Comparison of ENCODE assay signal across 8 cellular contexts in genomic region chr17:42609182-42609813, GRCh38. TPM values are rescaled to one million over a fixed set of nuclear protein-coding genes. Genes with fewer than 3 reads are reported as not detected.
DNase-seq lines count a peak whose midpoint lies in the region; ATAC-seq lines count a peak whose summit lies in the region.

RETREG3 (minus strand) TSS chr17:42609374; CDS start chr17:42609324, 50 bp downstream.
TUBG1 (plus strand) TSS chr17:42609683; CDS start chr17:42609738, 55 bp downstream.

- no peaks in the 10 kb centered on the region for H3K27me3 Mint-ChIP-seq in dendritic cell treated with granulocyte-macrophage colony-stimulating factor and Interleukin-4, amounts not matched to agents 40 ng/mL and 50 ng/mL, for 4 days

- DNase-seq in CD1c-positive myeloid dendritic cell (ENCODE audit: extremely low spot score), result peak; percentile 100
- DNase-seq in NCI-H774 (lab: John Stamatoyannopoulos, UW), result peak; percentile 100
- DNase-seq in activated CD4-positive, alpha-beta T cell treated with anti-CD3 and anti-CD28 coated beads, Interleukin-2, amount 50 U/mL, for 4 hours, result peak; percentile 98 to 99
- DNase-seq in left lobe of liver (ENCODE audit: low spot score), result peak; percentile 99
- peak; percentile 99 for DNase-seq in stimulated activated CD4-positive, alpha-beta T cell treated with anti-CD3 and anti-CD28 coated beads, Interleukin-2, amount 100 ng/mL, for 4 hours (ENCODE audit: low read depth)

- H3K9me3 Mint-ChIP-seq in dendritic cell treated with granulocyte-macrophage colony-stimulating factor and Interleukin-4, amounts not matched to agents 40 ng/mL and 50 ng/mL, for 4 days, result no peaks in the 10 kb centered on the region

- H3K36me3 Mint-ChIP-seq in dendritic cell treated with granulocyte-macrophage colony-stimulating factor and Interleukin-4, amounts not matched to agents 40 ng/mL and 50 ng/mL, for 4 days (ENCODE audit: low read depth), result peaks cover 68% of the 10 kb centered on the region

- H3K4me1 Mint-ChIP-seq in dendritic cell treated with granulocyte-macrophage colony-stimulating factor and Interleukin-4, amounts not matched to agents 40 ng/mL and 50 ng/mL, for 4 days (ENCODE audit: low read depth), result peaks cover 26% of the 10 kb centered on the region

- peak; percentile 86 for ATAC-seq in GM19395 (IDR thresholded peaks at IDR 0.05; ENCODE audit: unreplicated experiment)
- ATAC-seq in HG03565 (IDR thresholded peaks at IDR 0.05; ENCODE audit: unreplicated experiment), result peak; percentile 83
- peak; percentile 93 for ATAC-seq in left lobe of liver

- H3K27ac Mint-ChIP-seq in dendritic cell treated with granulocyte-macrophage colony-stimulating factor and Interleukin-4, amounts not matched to agents 40 ng/mL and 50 ng/mL, for 4 days, result peak within 1 kb of the TSS; percentile 90

- peak within 1 kb of the TSS; percentile 99 for H3K4me3 Mint-ChIP-seq in dendritic cell treated with granulocyte-macrophage colony-stimulating factor and Interleukin-4, amounts not matched to agents 40 ng/mL and 50 ng/mL, for 4 days

- intact Hi-C loops in dendritic cell treated with granulocyte-macrophage colony-stimulating factor and Interleukin-4, amounts not matched to agents 40 ng/mL and 50 ng/mL, for 4 days (cut with micrococcal nuclease), result loop anchor here (2.0 kb wide), 1 partner anchor 30 kb away; no protein-coding TSS in a partner anchor

RNA-seq across cellular contexts. Expression of gene RETREG3, which starts in this region (rescaled TPM):
- 56.3 TPM for total RNA-seq in left lobe of liver

RNA-seq across cellular contexts. Expression of gene TUBG1, which starts in this region (rescaled TPM):
- 26.5 TPM for total RNA-seq in left lobe of liver

Comparison
In these comparisons a context has a peak if more than half of its experiments do, and no peak if none do; other contexts are left out.
1. Peak in every context shown above with its lines: DNase-seq and ATAC-seq.